In the genomic region with DNA sequence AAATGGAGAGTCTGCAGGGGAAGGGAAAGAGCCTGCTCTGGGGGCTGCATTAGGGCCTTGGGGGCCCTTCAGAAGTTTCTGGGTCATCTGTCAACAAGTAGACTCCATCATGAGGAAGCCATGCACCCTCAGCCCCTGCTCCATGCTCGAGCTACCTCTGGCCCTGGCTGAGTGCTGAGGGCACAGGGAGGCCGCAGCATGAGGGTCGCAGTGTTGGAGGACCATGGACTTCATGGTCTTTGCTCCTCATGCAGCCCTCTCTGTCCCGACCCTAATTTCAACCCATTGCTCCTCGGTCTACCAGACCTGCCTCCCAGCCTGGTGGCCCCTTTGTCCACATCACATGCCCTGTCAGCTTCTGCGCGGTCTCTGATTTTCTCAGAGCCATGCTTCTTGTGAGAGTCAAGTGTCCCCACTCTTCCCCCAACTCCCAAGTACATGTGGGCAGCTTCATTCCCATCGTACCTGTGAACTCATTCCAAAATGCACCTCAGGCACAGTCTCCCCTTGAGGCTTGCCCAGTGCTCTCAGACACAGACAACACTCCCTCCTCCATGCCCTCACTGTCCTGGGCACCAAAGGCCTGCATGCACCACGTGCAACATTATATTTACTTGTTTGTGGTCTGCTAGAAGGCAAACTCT, we compare ENCODE assay signal across 22 cellular contexts. TPM values are rescaled to one million over a fixed set of nuclear protein-coding genes. Genes with fewer than 3 reads are reported as not detected.
DNase-seq lines count a peak whose midpoint lies in the region; ATAC-seq and TF ChIP-seq lines count a peak whose summit lies in the region.
"Had no signal": no experiment of that assay in that cellular context is flagged by ENCODE, and none has a peak within 500 bp of the region (broad histone marks: within the 10 kb centered on the region; RNA-seq: fewer than 3 reads in every experiment).

No MANE protein-coding gene starts in this region.

- H3K9me3 Mint-ChIP-seq in CD14-positive monocyte (no peaks in the 10 kb centered on the region), glutamatergic neuron (ENCODE audit: unreplicated experiment) (peaks cover 4% of the 10 kb centered on the region)
- H3K9me3 Mint-ChIP-seq: CD8-positive, alpha-beta T cell had no signal

- peaks cover 0 to 6% (median 0%) of the 10 kb centered on the region in 4 donors for H3K4me1 ChIP-seq in Peyer's patch
- no peaks in the 10 kb centered on the region for H3K4me1 ChIP-seq in spleen
- H3K4me1 ChIP-seq: BE2C had no signal

- H3K4me1 Mint-ChIP-seq in CD14-positive monocyte (peaks cover 6% of the 10 kb centered on the region), glutamatergic neuron (ENCODE audit: low read depth, unreplicated experiment) (peaks cover 6% of the 10 kb centered on the region)

- intact Hi-C loops in CD14-positive monocyte (cut with micrococcal nuclease) (no loop called here), spleen (cut with DNase I; ENCODE audit: low total_unique reads) (no loop called here)

- H3K4me3 ChIP-seq in Peyer's patch, result no peak overlapping the region
- no peak overlapping the region for H3K4me3 ChIP-seq in spleen
- H3K4me3 ChIP-seq: SK-N-MC had no signal

- H3K27ac ChIP-seq in Peyer's patch (no peak overlapping the region), spleen (no peak overlapping the region)
- H3K27ac ChIP-seq: SK-N-MC had no signal

- no peak overlapping the region for H3K27ac Mint-ChIP-seq in CD14-positive monocyte
- peak overlapping the region; percentile 43 for H3K27ac Mint-ChIP-seq in glutamatergic neuron (ENCODE audit: unreplicated experiment)
- H3K27ac Mint-ChIP-seq: CD8-positive, alpha-beta T cell had no signal

- no peaks in the 10 kb centered on the region for H3K27me3 ChIP-seq in Peyer's patch
- no peaks in the 10 kb centered on the region for H3K27me3 ChIP-seq in spleen (replicated peaks in 1 of 7)
- H3K27me3 ChIP-seq: BE2C had no signal

- no peak overlapping the region for H3K4me3 Mint-ChIP-seq in CD14-positive monocyte
- H3K4me3 Mint-ChIP-seq in glutamatergic neuron (ENCODE audit: unreplicated experiment), result no peak overlapping the region
- H3K4me3 Mint-ChIP-seq: CD8-positive, alpha-beta T cell had no signal

- H3K9me3 ChIP-seq in Peyer's patch (no peaks in the 10 kb centered on the region), spleen (no peaks in the 10 kb centered on the region)
- H3K9me3 ChIP-seq: BE2C had no signal

- TF ChIP-seq CTCF in CD14-positive monocyte (IDR thresholded peaks at IDR 0.05) (no peak), Peyer's patch (IDR thresholded peaks at IDR 0.05) (no peak), glutamatergic neuron (IDR thresholded peaks at IDR 0.05; ENCODE audit: partially characterized antibody, unreplicated experiment) (no peak), spleen (IDR thresholded peaks at IDR 0.05 in 8 of 11, conservative IDR thresholded peaks at IDR 0.05 in 3 of 11) (no peak)

- ATAC-seq in GM19455 (IDR thresholded peaks at IDR 0.05; ENCODE audit: unreplicated experiment), result no peak
- ATAC-seq: CD8-positive, alpha-beta T cell; PC-3 had no signal

- no peak for TF ChIP-seq POLR2A in Peyer's patch (IDR thresholded peaks at IDR 0.05)
- TF ChIP-seq POLR2A in spleen (IDR thresholded peaks at IDR 0.05), result no peak

- DNase-seq in CD14-positive monocyte (ENCODE audit: low spot score) (peak; percentile 11), Peyer's patch (peak in 2 of 3 donors; percentile 17 to 22), glutamatergic neuron (no peak), spleen (peak; percentile 31), NCI-H2029 treated with DMSO at 0.1 percent for 48 hours (lab: John Stamatoyannopoulos, UW) (no peak), NCI-H2227 treated with DMSO at 0.1 percent for 48 hours (lab: John Stamatoyannopoulos, UW) (no peak), midbrain (lab: John Stamatoyannopoulos, UW) (no peak)
- DNase-seq: BE2C, DMS79 treated with DMSO at 0.1 percent for 48 hours, GOT3, KBM-7, MV-4-11, NCI-H1417 treated with DMSO at 0.1 percent for 48 hours, NCI-H1930, NCI-H2171, NCI-H748 treated with DMSO at 0.1 percent for 48 hours, PC-3 had no signal

- 67 to 94% (median 78%) methylated on average over 6 to 9 of the region's 9 CpGs for WGBS in spleen, 5 donors

- H3K36me3 ChIP-seq in Peyer's patch (no peaks in the 10 kb centered on the region), spleen (no peaks in the 10 kb centered on the region)
- H3K36me3 ChIP-seq: BE2C had no signal

- H3K36me3 Mint-ChIP-seq in CD14-positive monocyte, result no peaks in the 10 kb centered on the region
- H3K36me3 Mint-ChIP-seq in glutamatergic neuron (ENCODE audit: unreplicated experiment), result no peaks in the 10 kb centered on the region
- H3K36me3 Mint-ChIP-seq: CD8-positive, alpha-beta T cell had no signal

- H3K27me3 Mint-ChIP-seq in CD14-positive monocyte (ENCODE audit: low read depth in 3 of 3) (peaks cover 0 to 3% (median 0%) of the 10 kb centered on the region in 3 donors), glutamatergic neuron (ENCODE audit: unreplicated experiment) (peaks cover 6% of the 10 kb centered on the region)

RNA-seq across cellular contexts. Expression of gene ZNF488, which starts 14.7 kb away (rescaled TPM):
- polyA plus RNA-seq in CD14-positive monocyte (not detected), spleen (under 1 TPM in 1 of 3 donors, not detected in 2; 0.02 TPM)
- total RNA-seq in Peyer's patch (10 to 100 TPM in 3 of 4 donors, 1 to 10 TPM in 1; 4.1 to 23.5 (median 16.1) TPM), glutamatergic neuron (ENCODE audit: unreplicated experiment) (3.3 TPM), spleen (under 1 TPM in 3 of 7 donors, not detected in 4; 0.09 to 0.26 (median 0.13) TPM)
- total RNA-seq: CD8-positive, alpha-beta T cell; G401; NCI-H460 had no signal

RNA-seq across cellular contexts. Expression of gene RBP3, which starts 21.2 kb away (rescaled TPM):
- polyA plus RNA-seq in CD14-positive monocyte (not detected), spleen (not detected)
- total RNA-seq in Peyer's patch (not detected), glutamatergic neuron (ENCODE audit: unreplicated experiment) (not detected), spleen (not detected)
- total RNA-seq: CD8-positive, alpha-beta T cell; G401; NCI-H460; PC-3 had no signal

RNA-seq across cellular contexts. Expression of gene GDF2, which starts 47.1 kb away (rescaled TPM):
- polyA plus RNA-seq in CD14-positive monocyte, result not detected
- not detected for total RNA-seq in Peyer's patch
- not detected for total RNA-seq in glutamatergic neuron (ENCODE audit: unreplicated experiment)
- not detected for total RNA-seq in spleen
- polyA plus RNA-seq in spleen, result not detected
- total RNA-seq: CD8-positive, alpha-beta T cell; G401; NCI-H460; PC-3 had no signal

Comparison
In these comparisons a context has a peak if more than half of its experiments do, and no peak if none do; other contexts are left out.
1. DNase-seq: peak in CD14-positive monocyte (single experiment), Peyer's patch (2 of 3) and spleen (single experiment); none in glutamatergic neuron (single experiment), NCI-H2029 treated with DMSO at 0.1 percent for 48 hours (single experiment), NCI-H2227 treated with DMSO at 0.1 percent for 48 hours (single experiment) and midbrain (single experiment).